ENCODE assay signal across 9 cellular contexts in genomic region chr10:9613338-9613737, GRCh38.
A peak's percentile ranks its signal among the peaks of the same experiment; 100 is the strongest.
DNase-seq lines count a peak whose midpoint lies in the region; ATAC-seq and TF ChIP-seq lines count a peak whose summit lies in the region.
"Had no signal": no experiment of that assay in that cellular context is flagged by ENCODE, and none has a peak within 500 bp of the region (broad histone marks: within the 10 kb centered on the region; RNA-seq: fewer than 3 reads in every experiment).

No MANE protein-coding gene starts in this region.

- DNase-seq in fibroblast of mammary gland (ENCODE audit: low read depth) (peak; percentile 54), left ventricle myocardium inferior (no peak), DMS153 (lab: John Stamatoyannopoulos, UW) (no peak), UCSD-AML1 (lab: John Stamatoyannopoulos, UW; ENCODE audit: unreplicated experiment) (no peak)
- DNase-seq: activated CD4-positive, alpha-beta T cell treated with anti-CD3 and anti-CD28 coated beads, Interleukin-2, amount 10 ng/mL, durations not matched to agents 24 days and 14 days; posterior cingulate gyrus had no signal

- H3K9me3 ChIP-seq in left ventricle myocardium inferior (replicated peaks) = no peaks in the 10 kb centered on the region

- no peaks in the 10 kb centered on the region for H3K36me3 ChIP-seq in left ventricle myocardium inferior

- TF ChIP-seq CTCF in fibroblast of mammary gland (conservative IDR thresholded peaks at IDR 0.05; ENCODE audit: control insufficient read depth, insufficient read depth, low read depth, low read length) (no peak), left ventricle myocardium inferior (IDR thresholded peaks at IDR 0.05; ENCODE audit: borderline replicate concordance) (no peak)

- H3K4me3 ChIP-seq in fibroblast of mammary gland (ENCODE audit: control insufficient read depth, low read depth, low read length) (no peak overlapping the region), left ventricle myocardium inferior (no peak overlapping the region)

- no peaks in the 10 kb centered on the region for H3K4me1 ChIP-seq in left ventricle myocardium inferior

- no peaks in the 10 kb centered on the region for H3K27me3 ChIP-seq in left ventricle myocardium inferior (ENCODE audit: low read depth)

- intact Hi-C loops in left ventricle myocardium inferior (cut with micrococcal nuclease) = no loop called here

- ATAC-seq in GM18868 (IDR thresholded peaks at IDR 0.05; ENCODE audit: unreplicated experiment) (peak; percentile 96), GM21717 (IDR thresholded peaks at IDR 0.05; ENCODE audit: unreplicated experiment) (peak; percentile 85), HG03196 (IDR thresholded peaks at IDR 0.05; ENCODE audit: unreplicated experiment) (peak; percentile 91)

- no peak overlapping the region for H3K27ac ChIP-seq in left ventricle myocardium inferior (replicated peaks)
